ENCODE assay signal across 18 cellular contexts in genomic region chr4:150889306-150889705, GRCh38.
"Had no signal": no experiment of that assay in that cellular context is flagged by ENCODE, and none has a peak within 500 bp of the region (broad histone marks: within the 10 kb centered on the region; RNA-seq: fewer than 3 reads in every experiment).

No MANE protein-coding gene starts in this region.

- H3K27me3 ChIP-seq: SJSA1 had no signal

- H3K4me3 ChIP-seq: SJSA1, SK-N-MC had no signal

- H3K36me3 ChIP-seq: SJSA1 had no signal

- H3K27ac ChIP-seq: SJSA1, SK-N-MC had no signal

- DNase-seq: KBM-7, MV-4-11, NCI-H1092, NCI-H1105 treated with DMSO at 0.1 percent for 48 hours, NCI-H1417 treated with DMSO at 0.1 percent for 48 hours, NCI-H146, NCI-H1694 treated with DMSO at 0.1 percent for 48 hours, NCI-H2029, NCI-H2081 treated with DMSO at 0.1 percent for 48 hours, NCI-H2171, NCI-H226, NCI-H510A treated with DMSO at 0.1 percent for 48 hours, NCI-H526, Right ventricle myocardium superior, RPMI8226, SIG-M5 had no signal

- H3K9me3 ChIP-seq: SJSA1 had no signal
